ENCODE assay signal across 6 cellular contexts in the genomic region with DNA sequence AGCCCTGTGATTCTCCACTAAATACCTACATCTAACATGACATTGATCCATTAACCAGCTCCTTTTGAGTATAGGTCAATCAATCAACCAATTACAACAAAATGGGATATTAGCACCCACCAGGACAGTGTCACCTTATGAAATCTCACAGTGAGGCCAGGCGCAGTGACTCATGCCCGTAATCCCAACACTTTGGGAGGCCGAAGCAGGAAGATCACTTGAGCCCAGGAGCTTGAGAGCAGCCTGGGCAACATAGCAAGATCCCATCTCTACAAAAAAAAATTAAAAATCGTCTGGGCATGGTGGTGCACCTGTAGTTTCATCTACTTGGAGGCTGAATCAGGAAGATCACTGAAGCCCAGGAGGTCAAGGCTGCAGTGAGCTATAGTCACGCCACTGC.
"Had no signal": no experiment of that assay in that cellular context is flagged by ENCODE, and none has a peak within 500 bp of the region (broad histone marks: within the 10 kb centered on the region; RNA-seq: fewer than 3 reads in every experiment).

No MANE protein-coding gene starts in this region.

- H3K36me3 ChIP-seq: HAP-1 had no signal

- H3K4me3 ChIP-seq: GM23338, HAP-1 had no signal

- H3K4me3 Mint-ChIP-seq: GM23338 had no signal

- H3K9me3 ChIP-seq: HAP-1 had no signal

- H3K9me3 Mint-ChIP-seq: GM23338 had no signal

- ATAC-seq: GM23338, HCT116 had no signal

- DNase-seq: H7, IMR-90, KBM-7 had no signal

- H3K27ac Mint-ChIP-seq: GM23338 had no signal
